ENCODE assay signal across 8 cellular contexts in the genomic region with DNA sequence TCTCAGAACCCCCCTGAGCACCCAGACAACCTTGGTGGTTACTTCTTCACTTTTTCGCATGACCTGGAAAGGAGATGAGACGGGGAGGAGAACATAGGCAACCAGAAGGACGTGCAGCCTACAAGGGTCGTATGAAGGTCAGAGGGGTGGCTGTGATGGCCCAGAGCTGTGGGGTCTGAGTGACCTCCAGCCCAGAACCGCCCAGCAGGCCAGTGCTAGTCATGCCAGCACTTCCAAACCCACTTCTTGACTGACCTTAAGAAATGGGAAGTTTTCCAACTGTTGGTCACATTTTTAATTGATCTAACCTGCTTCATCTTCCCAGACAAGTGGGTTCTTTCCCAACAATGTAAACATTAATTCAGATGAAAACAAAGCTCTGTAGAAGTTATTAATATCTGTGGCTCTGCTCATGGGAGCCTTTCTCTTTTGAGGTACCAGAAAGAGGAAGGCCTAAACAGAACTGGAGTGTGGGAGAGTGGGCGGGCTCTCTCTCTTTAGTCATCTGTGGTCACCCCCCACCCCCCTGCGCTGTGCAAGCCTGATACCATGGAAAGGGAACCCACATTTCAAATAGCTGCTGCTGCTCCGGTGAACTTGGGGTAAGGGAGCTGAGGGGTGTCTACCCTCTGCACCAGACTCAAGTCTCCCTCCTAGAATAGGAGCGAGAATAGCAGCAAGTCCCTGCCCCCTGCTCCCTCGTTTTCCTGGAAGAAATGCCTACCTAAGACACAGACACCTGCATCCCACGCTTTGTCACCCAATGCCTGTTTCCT.
DNase-seq lines count a peak whose midpoint lies in the region; ATAC-seq lines count a peak whose summit lies in the region.

No MANE protein-coding gene starts in this region.

- H3K27me3 Mint-ChIP-seq in stimulated activated memory B cell treated with anti-CD40 and anti-IgM and Interleukin-4, amounts not matched to agents 10 μg/mL and 1 μg/mL and 100 μg/mL, for 72 hours: no peaks in the 10 kb centered on the region

- intact Hi-C loops in left colon (cut with DNase I, micrococcal nuclease): no loop called here

- H3K4me1 Mint-ChIP-seq in stimulated activated memory B cell treated with anti-CD40 and anti-IgM and Interleukin-4, amounts not matched to agents 10 μg/mL and 1 μg/mL and 100 μg/mL, for 72 hours: peaks cover 92% of the 10 kb centered on the region

- H3K4me3 Mint-ChIP-seq in stimulated activated memory B cell treated with anti-CD40 and anti-IgM and Interleukin-4, amounts not matched to agents 10 μg/mL and 1 μg/mL and 100 μg/mL, for 72 hours: peak overlapping the region; percentile 49

- ATAC-seq in left colon (no peak), HG02840 (IDR thresholded peaks at IDR 0.05; ENCODE audit: low FRiP score, unreplicated experiment) (no peak), HG03025 (IDR thresholded peaks at IDR 0.05; ENCODE audit: low FRiP score, unreplicated experiment) (no peak), HG03039 (IDR thresholded peaks at IDR 0.05; ENCODE audit: unreplicated experiment) (no peak)
- peak; percentile 62 for ATAC-seq in stimulated activated memory B cell treated with anti-CD40 and anti-IgM and Interleukin-4, amounts not matched to agents 10 μg/mL and 1 μg/mL and 100 μg/mL, for 72 hours

- H3K36me3 Mint-ChIP-seq in stimulated activated memory B cell treated with anti-CD40 and anti-IgM and Interleukin-4, amounts not matched to agents 10 μg/mL and 1 μg/mL and 100 μg/mL, for 72 hours: no peaks in the 10 kb centered on the region

- H3K9me3 Mint-ChIP-seq in stimulated activated memory B cell treated with anti-CD40 and anti-IgM and Interleukin-4, amounts not matched to agents 10 μg/mL and 1 μg/mL and 100 μg/mL, for 72 hours: no peaks in the 10 kb centered on the region

- H3K27ac Mint-ChIP-seq in stimulated activated memory B cell treated with anti-CD40 and anti-IgM and Interleukin-4, amounts not matched to agents 10 μg/mL and 1 μg/mL and 100 μg/mL, for 72 hours: peak overlapping the region; percentile 88

- DNase-seq in NCI-H2029 (lab: John Stamatoyannopoulos, UW) (peak; percentile 17), NCI-H2029 treated with DMSO at 0.1 percent for 48 hours (lab: John Stamatoyannopoulos, UW) (no peak), left colon (peak; percentile 42 to 67)
- DNase-seq in activated CD8-positive, alpha-beta memory T cell treated with anti-CD3 and anti-CD28 coated beads for 1 hour (ENCODE audit: extremely low read depth in 1 of 2, low read depth in 1 of 2): peak; percentile 29 to 40
